In genomic region chr10:102449321-102450123, GRCh38 we compare ENCODE assay signal across 8 cellular contexts. TPM values are rescaled to one million over a fixed set of nuclear protein-coding genes. Genes with fewer than 3 reads are reported as not detected.
DNase-seq lines count a peak whose midpoint lies in the region; ATAC-seq and TF ChIP-seq lines count a peak whose summit lies in the region.

No MANE protein-coding gene starts in this region.

- H3K27ac ChIP-seq in MM.1S (ENCODE audit: low read length) (peak overlapping the region; percentile 76), aorta (ENCODE audit: low read depth in 1 of 2, low read length in 2 of 2) (no peak overlapping the region)

- peaks cover 12% of the 10 kb centered on the region for H3K4me1 ChIP-seq in MM.1S (ENCODE audit: low read length)
- no peaks in the 10 kb centered on the region for H3K4me1 ChIP-seq in aorta (ENCODE audit: control insufficient read depth in 1 of 2, insufficient read depth in 2 of 2, low read length in 2 of 2)

- WGBS in aorta, 2 donors: 12 to 14% methylated on average over 30 of the region's 30 CpGs

- no peaks in the 10 kb centered on the region for H3K9me3 Mint-ChIP-seq in activated naive CD4-positive, alpha-beta T cell treated with anti-CD3 and anti-CD28 coated beads, Interleukin-2, amount 50 U/mL, for 24 hours

- peak; percentile 46 for ATAC-seq in GM21526 (IDR thresholded peaks at IDR 0.05; ENCODE audit: low FRiP score, unreplicated experiment)
- peak; percentile 72 to 75 for ATAC-seq in left cardiac atrium
- peak; percentile 62 for ATAC-seq in aorta (ENCODE audit: low FRiP score)

- H3K4me2 ChIP-seq in MM.1S (ENCODE audit: low read depth, low read length): peak overlapping the region; percentile 63

- H3K9ac ChIP-seq in MM.1S (ENCODE audit: low read length): peak overlapping the region; percentile 90

- peak; percentile 74 for DNase-seq in Caki2 (ENCODE audit: low read depth)
- peak; percentile 91 for DNase-seq in MM.1S
- DNase-seq in SK-N-DZ (ENCODE audit: low spot score): peak; percentile 65
- DNase-seq in left cardiac atrium: peak; percentile 79
- DNase-seq in retina: peak; percentile 50
- DNase-seq in aorta: peak in 1 of 2 donors; percentile 79

- peaks cover 4% of the 10 kb centered on the region for H3K36me3 Mint-ChIP-seq in activated naive CD4-positive, alpha-beta T cell treated with anti-CD3 and anti-CD28 coated beads, Interleukin-2, amount 50 U/mL, for 24 hours

- intact Hi-C loops in left cardiac atrium (cut with DNase I): no loop called here
- intact Hi-C loops in aorta (cut with DNase I): no loop called here

- peak overlapping the region; percentile 96 for H3K27ac Mint-ChIP-seq in activated naive CD4-positive, alpha-beta T cell treated with anti-CD3 and anti-CD28 coated beads, Interleukin-2, amount 50 U/mL, for 24 hours

- H3K9me3 ChIP-seq in MM.1S (replicated peaks; ENCODE audit: insufficient read depth, low read length) (no peaks in the 10 kb centered on the region), aorta (ENCODE audit: control insufficient read depth, low read length) (no peaks in the 10 kb centered on the region)

- H3K36me3 ChIP-seq in MM.1S (replicated peaks; ENCODE audit: insufficient read depth, low read length) (no peaks in the 10 kb centered on the region), aorta (ENCODE audit: control insufficient read depth in 1 of 2, insufficient read depth in 2 of 2, low read length in 1 of 2) (no peaks in the 10 kb centered on the region)

- H3K27me3 ChIP-seq in MM.1S (replicated peaks; ENCODE audit: insufficient read depth, low read length) (no peaks in the 10 kb centered on the region), aorta (ENCODE audit: control insufficient read depth in 1 of 2, insufficient read depth in 2 of 2, low read length in 1 of 2) (no peaks in the 10 kb centered on the region)

- H2AFZ ChIP-seq in MM.1S (ENCODE audit: low read length): peak overlapping the region; percentile 98

- H3F3A ChIP-seq in MM.1S (ENCODE audit: insufficient read depth, low read length): 0 out of 2 replicates have a peak, but pooled peaks cover 3% of the 10 kb centered on the region

- no peak for TF ChIP-seq CTCF in MM.1S (IDR thresholded peaks at IDR 0.05; ENCODE audit: low read length)

- no peaks in the 10 kb centered on the region for H4K20me1 ChIP-seq in MM.1S (ENCODE audit: insufficient read depth, low read length)

- peaks cover 12% of the 10 kb centered on the region for H3K79me2 ChIP-seq in MM.1S (ENCODE audit: low read length)

- H3K4me3 ChIP-seq in MM.1S (ENCODE audit: low read length) (peak overlapping the region; percentile 84), aorta (ENCODE audit: low read length in 2 of 2) (peak overlapping the region; percentile 81 to 94)

- in situ Hi-C loops in Caki2 (cut with HindIII; ENCODE audit: low pct_unique_long_range_greater_than_20kb, low sequenced_read_pairs): no loop called here

- H3K27me3 Mint-ChIP-seq in activated naive CD4-positive, alpha-beta T cell treated with anti-CD3 and anti-CD28 coated beads, Interleukin-2, amount 50 U/mL, for 24 hours: no peaks in the 10 kb centered on the region

- peak overlapping the region; percentile 89 for H3K4me3 Mint-ChIP-seq in activated naive CD4-positive, alpha-beta T cell treated with anti-CD3 and anti-CD28 coated beads, Interleukin-2, amount 50 U/mL, for 24 hours

- H3K9me2 ChIP-seq in MM.1S (replicated peaks; ENCODE audit: insufficient read depth, low read length): no peaks in the 10 kb centered on the region

- peaks cover 27% of the 10 kb centered on the region for H3K4me1 Mint-ChIP-seq in activated naive CD4-positive, alpha-beta T cell treated with anti-CD3 and anti-CD28 coated beads, Interleukin-2, amount 50 U/mL, for 24 hours

RNA-seq across cellular contexts. Expression of gene C10orf95, which starts 1.8 kb away (rescaled TPM):
- not detected in 2 replicates for total RNA-seq in Caki2 (2014; rRNA removed; shearing (Covaris generic); ENCODE audit: low replicate concordance)
- not detected in 2 replicates for polyA plus RNA-seq in SK-N-DZ (2014; cell fraction: cytosol; rRNA removed)
- not detected in 2 replicates for polyA plus RNA-seq in SK-N-DZ (2014; cell fraction: nucleus; rRNA removed)
- not detected for total RNA-seq in left cardiac atrium
- not detected for total RNA-seq in aorta
- under 1 TPM in 1 of 2 donors, not detected in 1; 0.36 TPM for polyA plus RNA-seq in aorta

RNA-seq across cellular contexts. Expression of gene CUEDC2, which starts 17.1 kb away (rescaled TPM):
- 179 and 231 TPM in 2 replicates for total RNA-seq in Caki2 (2014; rRNA removed; shearing (Covaris generic); ENCODE audit: low replicate concordance)
- polyA plus RNA-seq in SK-N-DZ (2014; cell fraction: cytosol; rRNA removed): 130 and 171 TPM in 2 replicates
- polyA plus RNA-seq in SK-N-DZ (2014; cell fraction: nucleus; rRNA removed): 127 and 172 TPM in 2 replicates
- 10 to 100 TPM; 61.8 to 66.3 TPM for total RNA-seq in left cardiac atrium
- total RNA-seq in aorta: 10 to 100 TPM; 40.6 to 48.2 TPM
- 10 to 100 TPM; 55.3 to 80.2 TPM for polyA plus RNA-seq in aorta

RNA-seq across cellular contexts. Expression of gene FBXL15, which starts 28.9 kb away (rescaled TPM):
- 18.6 and 28.2 TPM in 2 replicates for total RNA-seq in Caki2 (2014; rRNA removed; shearing (Covaris generic); ENCODE audit: low replicate concordance)
- polyA plus RNA-seq in SK-N-DZ (2014; cell fraction: cytosol; rRNA removed): 34.1 and 42.6 TPM in 2 replicates
- polyA plus RNA-seq in SK-N-DZ (2014; cell fraction: nucleus; rRNA removed): 47.1 and 53.0 TPM in 2 replicates
- total RNA-seq in left cardiac atrium (10 to 100 TPM; 13.1 to 14.0 TPM), aorta (10 to 100 TPM in 1 of 2 donors, 1 to 10 TPM in 1; 8.7 to 12.1 TPM)
- 10 to 100 TPM in 1 of 2 donors, 1 to 10 TPM in 1; 7.0 to 30.5 TPM for polyA plus RNA-seq in aorta

RNA-seq across cellular contexts. Expression of gene PSD, which starts 30.9 kb away (rescaled TPM):
- total RNA-seq in Caki2 (2014; rRNA removed; shearing (Covaris generic); ENCODE audit: low replicate concordance): 0.78 and 0.87 TPM in 2 replicates
- polyA plus RNA-seq in SK-N-DZ (2014; cell fraction: cytosol; rRNA removed): 19.2 and 20.4 TPM in 2 replicates
- 90.7 and 104 TPM in 2 replicates for polyA plus RNA-seq in SK-N-DZ (2014; cell fraction: nucleus; rRNA removed)
- total RNA-seq in left cardiac atrium: 1 to 10 TPM; 2.3 to 3.4 TPM
- 1 to 10 TPM in 1 of 2 donors, under 1 TPM in 1; 0.16 to 1.4 TPM for total RNA-seq in aorta
- under 1 TPM; 0.25 to 0.33 TPM for polyA plus RNA-seq in aorta

RNA-seq across cellular contexts. Expression of gene ACTR1A, which starts 53.0 kb away (rescaled TPM):
- 79.3 and 94.4 TPM in 2 replicates for total RNA-seq in Caki2 (2014; rRNA removed; shearing (Covaris generic); ENCODE audit: low replicate concordance)
- polyA plus RNA-seq in SK-N-DZ (2014; cell fraction: cytosol; rRNA removed): 149 and 157 TPM in 2 replicates
- polyA plus RNA-seq in SK-N-DZ (2014; cell fraction: nucleus; rRNA removed): 83.3 and 95.2 TPM in 2 replicates
- total RNA-seq in left cardiac atrium: 100 to 1,000 TPM in 1 of 2 donors, 10 to 100 TPM in 1; 89.2 to 101 TPM
- 10 to 100 TPM; 91.6 to 92.9 TPM for total RNA-seq in aorta
- polyA plus RNA-seq in aorta: 10 to 100 TPM; 46.8 to 75.2 TPM
